25 cellular contexts compared by ENCODE assay signal in genomic region chr15:44566176-44566575, GRCh38.
"Had no signal": no experiment of that assay in that cellular context is flagged by ENCODE, and none has a peak within 500 bp of the region (broad histone marks: within the 10 kb centered on the region; RNA-seq: fewer than 3 reads in every experiment).

No MANE protein-coding gene starts in this region.

- H3K27me3 Mint-ChIP-seq: activated CD8-positive, alpha-beta T cell treated with anti-CD3 and anti-CD28 coated beads for 36 hours; activated naive CD8-positive, alpha-beta T cell treated with anti-CD3 and anti-CD28 coated beads, Interleukin-2, amount 50 U/mL, for 24 hours; brain; central memory CD8-positive, alpha-beta T cell had no signal

- FAIRE-seq: astrocyte, RCC 7860 had no signal

- H3K4me1 Mint-ChIP-seq: activated naive CD8-positive, alpha-beta T cell treated with anti-CD3 and anti-CD28 coated beads, Interleukin-2, amount 50 U/mL, for 24 hours; brain had no signal

- H3K27ac Mint-ChIP-seq: activated CD8-positive, alpha-beta T cell treated with anti-CD3 and anti-CD28 coated beads for 36 hours; activated naive CD8-positive, alpha-beta T cell treated with anti-CD3 and anti-CD28 coated beads, Interleukin-2, amount 50 U/mL, for 24 hours; activated T-helper 1 cell treated with anti-CD3 and anti-CD28 coated beads, Interleukin-12 subunit alpha, Interleukin-12 subunit beta, Interleukin-2, Interleukin-4 antibody, amounts not matched to agents 30 ng/mL and 10 ng/mL and 1 ng/mL, durations not matched to agents 14 hours and 24 hours and 36 hours; brain; T-helper 1 cell treated with Interleukin-12 subunit alpha and Interleukin-12 subunit beta and Interleukin-4 antibody, amounts not matched to agents 30 μg/mL and 1 μg/mL, for 36 hours had no signal

- DNase-seq: activated CD4-positive, alpha-beta T cell treated with anti-CD3 and anti-CD28 coated beads for 4 hours; activated CD8-positive, alpha-beta memory T cell treated with anti-CD3 and anti-CD28 coated beads, Interleukin-2, amount 50 U/mL, for 4 hours; activated CD8-positive, alpha-beta T cell treated with anti-CD3 and anti-CD28 coated beads for 36 hours; activated effector memory CD4-positive, alpha-beta T cell treated with Interleukin-2 at 50 U/mL for 16 hours; activated naive CD4-positive, alpha-beta T cell; activated naive CD8-positive, alpha-beta T cell treated with anti-CD3 and anti-CD28 coated beads, Interleukin-2, amount 50 U/mL, for 24 hours; amniotic stem cell; NCI-H1092; NCI-H1417; NCI-H1694; NCI-H2029 treated with DMSO at 0.1 percent for 48 hours; NCI-H345; NCI-H510A; NCI-H526 treated with DMSO at 0.1 percent for 48 hours; NCI-H82; OCI-M1; SHP77 treated with DMSO at 0.1 percent for 48 hours had no signal

- H3K4me3 Mint-ChIP-seq: activated CD8-positive, alpha-beta T cell treated with anti-CD3 and anti-CD28 coated beads for 36 hours; activated naive CD8-positive, alpha-beta T cell treated with anti-CD3 and anti-CD28 coated beads, Interleukin-2, amount 50 U/mL, for 24 hours; activated T-helper 1 cell treated with anti-CD3 and anti-CD28 coated beads, Interleukin-12 subunit alpha, Interleukin-12 subunit beta, Interleukin-2, Interleukin-4 antibody, amounts not matched to agents 30 ng/mL and 10 ng/mL and 1 ng/mL, durations not matched to agents 14 hours and 24 hours and 36 hours; brain; central memory CD8-positive, alpha-beta T cell; T-helper 1 cell treated with Interleukin-12 subunit alpha and Interleukin-12 subunit beta and Interleukin-4 antibody, amounts not matched to agents 30 μg/mL and 1 μg/mL, for 36 hours had no signal

- H3K9me3 Mint-ChIP-seq: activated naive CD4-positive, alpha-beta T cell treated with anti-CD3 and anti-CD28 coated beads, Interleukin-2, amount 50 U/mL, for 72 hours; activated naive CD8-positive, alpha-beta T cell treated with anti-CD3 and anti-CD28 coated beads, Interleukin-2, amount 50 U/mL, for 24 hours; activated T-helper 1 cell treated with anti-CD3 and anti-CD28 coated beads, Interleukin-12 subunit alpha, Interleukin-12 subunit beta, Interleukin-2, Interleukin-4 antibody, amounts not matched to agents 30 ng/mL and 10 ng/mL and 1 ng/mL, durations not matched to agents 14 hours and 24 hours and 36 hours; central memory CD8-positive, alpha-beta T cell; T-helper 1 cell treated with Interleukin-12 subunit alpha and Interleukin-12 subunit beta and Interleukin-4 antibody, amounts not matched to agents 30 μg/mL and 1 μg/mL, for 36 hours had no signal

- ATAC-seq: activated CD4-positive, CD25-positive, alpha-beta regulatory T cell treated with anti-CD3 and anti-CD28 coated beads, Interleukin-2, amount 50 U/mL, for 24 hours; activated CD8-positive, alpha-beta T cell treated with anti-CD3 and anti-CD28 coated beads for 36 hours; activated naive CD8-positive, alpha-beta T cell treated with anti-CD3 and anti-CD28 coated beads, Interleukin-2, amount 50 U/mL, for 24 hours had no signal
